ENCODE assay signal across 8 cellular contexts in the genomic region with DNA sequence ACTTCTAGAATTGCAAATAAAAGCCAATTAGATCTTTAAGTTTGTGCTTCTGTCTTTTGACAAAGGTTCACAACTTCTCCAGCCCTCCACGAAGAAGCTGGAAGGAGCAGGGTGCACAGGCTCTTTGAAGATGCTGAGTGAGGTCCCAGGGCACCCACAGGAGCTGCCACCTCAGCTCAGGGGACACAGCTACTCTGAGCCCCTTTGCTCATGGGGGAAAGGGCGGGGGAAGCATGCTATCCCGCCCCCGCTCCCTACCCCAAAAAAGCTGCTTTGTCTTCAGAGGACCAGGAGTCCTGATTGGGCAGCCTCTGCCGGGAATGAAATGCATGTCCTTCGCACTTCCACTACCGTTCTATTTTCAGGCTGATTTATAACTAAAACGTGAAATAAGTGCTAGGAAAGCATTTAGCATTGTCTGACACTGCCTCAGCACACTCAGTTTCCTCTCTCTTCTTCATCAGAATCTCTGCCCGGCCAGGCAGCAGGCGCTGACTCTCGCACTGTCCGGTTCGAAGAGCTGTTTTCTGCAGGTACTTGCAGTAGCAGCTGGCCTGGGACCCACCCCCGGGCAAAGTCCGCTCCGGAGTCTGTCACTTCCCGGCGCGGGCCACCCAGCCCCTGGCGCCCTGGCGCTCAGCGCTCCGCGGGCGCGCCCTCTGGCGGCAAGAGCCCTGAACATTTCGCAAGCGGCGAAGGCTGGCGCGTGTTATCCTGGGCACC. TPM values are rescaled to one million over a fixed set of nuclear protein-coding genes. Genes with fewer than 3 reads are reported as not detected.
DNase-seq lines count a peak whose midpoint lies in the region; ATAC-seq and TF ChIP-seq lines count a peak whose summit lies in the region.

No MANE protein-coding gene starts in this region.

- no peaks in the 10 kb centered on the region for H3K36me3 ChIP-seq in Peyer's patch

- H3K4me3 ChIP-seq in Peyer's patch (peak overlapping the region in 3 of 4 donors; percentile 11 to 31 (median 28)), fibroblast of mammary gland (ENCODE audit: control insufficient read depth, low read depth, low read length) (peak overlapping the region; percentile 25)

- TF ChIP-seq RAD21 in Ishikawa (IDR thresholded peaks at IDR 0.05; ENCODE audit: low read depth), result peak; percentile 74; the same call in 1 of the 2 replicates

- H3K9me3 Mint-ChIP-seq in activated T-helper 1 cell treated with anti-CD3 and anti-CD28 coated beads, Interleukin-12 subunit alpha, Interleukin-12 subunit beta, Interleukin-2, Interleukin-4 antibody, amounts not matched to agents 30 ng/mL and 10 ng/mL and 1 ng/mL, durations not matched to agents 14 hours and 24 hours and 36 hours, result no peaks in the 10 kb centered on the region
- no peaks in the 10 kb centered on the region for H3K9me3 Mint-ChIP-seq in natural killer cell treated with Interleukin-12 subunit alpha and Interleukin-12 subunit beta and Interleukin-15 and Interleukin-18, amount 100 ng/mL, for 72 hours

- no peaks in the 10 kb centered on the region for H3K9me3 ChIP-seq in Peyer's patch

- H3K27ac Mint-ChIP-seq in activated T-helper 1 cell treated with anti-CD3 and anti-CD28 coated beads, Interleukin-12 subunit alpha, Interleukin-12 subunit beta, Interleukin-2, Interleukin-4 antibody, amounts not matched to agents 30 ng/mL and 10 ng/mL and 1 ng/mL, durations not matched to agents 14 hours and 24 hours and 36 hours, result no peak overlapping the region
- no peak overlapping the region for H3K27ac Mint-ChIP-seq in natural killer cell treated with Interleukin-12 subunit alpha and Interleukin-12 subunit beta and Interleukin-15 and Interleukin-18, amount 100 ng/mL, for 72 hours

- TF ChIP-seq CTCF in Peyer's patch (IDR thresholded peaks at IDR 0.05), result peak; percentile 82 to 98 (median 94)
- TF ChIP-seq CTCF in fibroblast of mammary gland (conservative IDR thresholded peaks at IDR 0.05; ENCODE audit: control insufficient read depth, insufficient read depth, low read depth, low read length), result peak; percentile 62

- H3K4me1 ChIP-seq in Peyer's patch, result peaks cover 0 to 27% (median 4%) of the 10 kb centered on the region in 4 donors

- H3K4me1 Mint-ChIP-seq in activated T-helper 1 cell treated with anti-CD3 and anti-CD28 coated beads, Interleukin-12 subunit alpha, Interleukin-12 subunit beta, Interleukin-2, Interleukin-4 antibody, amounts not matched to agents 30 ng/mL and 10 ng/mL and 1 ng/mL, durations not matched to agents 14 hours and 24 hours and 36 hours (ENCODE audit: low read depth), result no peaks in the 10 kb centered on the region
- peaks cover 0 to 3% of the 10 kb centered on the region in 2 donors for H3K4me1 Mint-ChIP-seq in natural killer cell treated with Interleukin-12 subunit alpha and Interleukin-12 subunit beta and Interleukin-15 and Interleukin-18, amount 100 ng/mL, for 72 hours (ENCODE audit: low read depth in 2 of 2)

- peak overlapping the region; percentile 29 for H3K4me3 Mint-ChIP-seq in activated T-helper 1 cell treated with anti-CD3 and anti-CD28 coated beads, Interleukin-12 subunit alpha, Interleukin-12 subunit beta, Interleukin-2, Interleukin-4 antibody, amounts not matched to agents 30 ng/mL and 10 ng/mL and 1 ng/mL, durations not matched to agents 14 hours and 24 hours and 36 hours
- peak overlapping the region; percentile 52 for H3K4me3 Mint-ChIP-seq in natural killer cell treated with Interleukin-12 subunit alpha and Interleukin-12 subunit beta and Interleukin-15 and Interleukin-18, amount 100 ng/mL, for 72 hours

- peak; percentile 51 to 71 for TF ChIP-seq POLR2A in Peyer's patch (IDR thresholded peaks at IDR 0.05)

- peak overlapping the region in 2 of 4 donors; percentile 60 to 74 for H3K27ac ChIP-seq in Peyer's patch

- TF ChIP-seq EP300 in Ishikawa (IDR thresholded peaks at IDR 0.05; ENCODE audit: borderline replicate concordance), result no peak

- no peaks in the 10 kb centered on the region for H3K27me3 ChIP-seq in Peyer's patch

- DNase-seq in DMS53 treated with DMSO at 0.1 percent for 48 hours (lab: John Stamatoyannopoulos, UW; ENCODE audit: unreplicated experiment), result peak; percentile 70
- DNase-seq in Peyer's patch, result peak; percentile 71 to 99 (median 96)
- DNase-seq in activated T-helper 1 cell treated with anti-CD3 and anti-CD28 coated beads, Interleukin-12 subunit alpha, Interleukin-12 subunit beta, Interleukin-2, Interleukin-4 antibody, amounts not matched to agents 30 ng/mL and 10 ng/mL and 1 ng/mL, durations not matched to agents 14 hours and 24 hours and 36 hours (ENCODE audit: low spot score), result peak; percentile 76
- DNase-seq in fibroblast of mammary gland (ENCODE audit: low read depth), result peak; percentile 54
- peak; percentile 84 for DNase-seq in natural killer cell treated with Interleukin-12 subunit alpha and Interleukin-12 subunit beta and Interleukin-15 and Interleukin-18, amount 100 ng/mL, for 72 hours (ENCODE audit: low spot score)
- DNase-seq in stimulated activated naive CD4-positive, alpha-beta T cell treated with Interleukin-2 at 50 U/mL for 16 hours (lab: John Stamatoyannopoulos, UW), result peak; percentile 64

- H3K36me3 Mint-ChIP-seq in activated T-helper 1 cell treated with anti-CD3 and anti-CD28 coated beads, Interleukin-12 subunit alpha, Interleukin-12 subunit beta, Interleukin-2, Interleukin-4 antibody, amounts not matched to agents 30 ng/mL and 10 ng/mL and 1 ng/mL, durations not matched to agents 14 hours and 24 hours and 36 hours (ENCODE audit: low read depth), result no peaks in the 10 kb centered on the region
- no peaks in the 10 kb centered on the region for H3K36me3 Mint-ChIP-seq in natural killer cell treated with Interleukin-12 subunit alpha and Interleukin-12 subunit beta and Interleukin-15 and Interleukin-18, amount 100 ng/mL, for 72 hours

- intact Hi-C loops in activated T-helper 1 cell treated with anti-CD3 and anti-CD28 coated beads, Interleukin-12 subunit alpha, Interleukin-12 subunit beta, Interleukin-2, Interleukin-4 antibody, amounts not matched to agents 30 ng/mL and 10 ng/mL and 1 ng/mL, durations not matched to agents 14 hours and 24 hours and 36 hours (cut with micrococcal nuclease), result loop anchor here (2.0 to 10.0 kb wide), 3 partner anchors 225 to 545 kb away; no protein-coding TSS in a partner anchor

- H3K27me3 Mint-ChIP-seq in activated T-helper 1 cell treated with anti-CD3 and anti-CD28 coated beads, Interleukin-12 subunit alpha, Interleukin-12 subunit beta, Interleukin-2, Interleukin-4 antibody, amounts not matched to agents 30 ng/mL and 10 ng/mL and 1 ng/mL, durations not matched to agents 14 hours and 24 hours and 36 hours (ENCODE audit: insufficient read depth), result peaks cover 7% of the 10 kb centered on the region
- peaks cover 5 to 7% of the 10 kb centered on the region in 2 donors for H3K27me3 Mint-ChIP-seq in natural killer cell treated with Interleukin-12 subunit alpha and Interleukin-12 subunit beta and Interleukin-15 and Interleukin-18, amount 100 ng/mL, for 72 hours

- ATAC-seq in GM21619 (IDR thresholded peaks at IDR 0.05; ENCODE audit: unreplicated experiment), result peak; percentile 98
- peak; percentile 94 to 96 for ATAC-seq in natural killer cell treated with Interleukin-12 subunit alpha and Interleukin-12 subunit beta and Interleukin-15 and Interleukin-18, amount 100 ng/mL, for 72 hours

TF ChIP-seq in Ishikawa, 13 proteins besides CTCF, POLR2A, EP300 and RAD21 (continues in another document):
- TF ChIP-seq EGR1 (IDR thresholded peaks at IDR 0.05) (no peak), ZBTB7A (IDR thresholded peaks at IDR 0.05; ENCODE audit: low read depth) (no peak), TCF12 (IDR thresholded peaks at IDR 0.05; ENCODE audit: low read depth) (peak; percentile 37; the same call in 1 of the 2 replicates), NFIC (IDR thresholded peaks at IDR 0.05) (0 out of 2 replicates have a peak, but pooled peaks have one; percentile 19), FOXM1 (IDR thresholded peaks at IDR 0.05; ENCODE audit: borderline replicate concordance, low read depth) (no peak), CEBPB (IDR thresholded peaks at IDR 0.05) (peak; percentile 92), TEAD4 (IDR thresholded peaks at IDR 0.05) (0 out of 2 replicates have a peak, but pooled peaks have one; percentile 15), CREB1 (IDR thresholded peaks at IDR 0.05; ENCODE audit: low read depth) (no peak)
- TF ChIP-seq, protein P1, sequence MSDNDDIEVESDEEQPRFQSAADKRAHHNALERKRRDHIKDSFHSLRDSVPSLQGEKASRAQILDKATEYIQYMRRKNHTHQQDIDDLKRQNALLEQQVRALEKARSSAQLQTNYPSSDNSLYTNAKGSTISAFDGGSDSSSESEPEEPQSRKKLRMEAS (IDR thresholded peaks at IDR 0.05), result peak; percentile 83
- TF ChIP-seq, protein P2, sequence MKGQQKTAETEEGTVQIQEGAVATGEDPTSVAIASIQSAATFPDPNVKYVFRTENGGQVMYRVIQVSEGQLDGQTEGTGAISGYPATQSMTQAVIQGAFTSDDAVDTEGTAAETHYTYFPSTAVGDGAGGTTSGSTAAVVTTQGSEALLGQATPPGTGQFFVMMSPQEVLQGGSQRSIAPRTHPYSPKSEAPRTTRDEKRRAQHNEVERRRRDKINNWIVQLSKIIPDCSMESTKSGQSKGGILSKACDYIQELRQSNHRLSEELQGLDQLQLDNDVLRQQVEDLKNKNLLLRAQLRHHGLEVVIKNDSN (IDR thresholded peaks at IDR 0.05), result no peak; the same call in 1 of the 2 replicates

RNA-seq across cellular contexts. Expression of gene KLHL25, which starts 45.5 kb away (rescaled TPM):
- 10 to 100 TPM in 3 of 4 donors, 1 to 10 TPM in 1; 9.9 to 23.6 (median 17.2) TPM for total RNA-seq in Peyer's patch
- total RNA-seq in activated T-helper 1 cell treated with anti-CD3 and anti-CD28 coated beads, Interleukin-12 subunit alpha, Interleukin-12 subunit beta, Interleukin-2, Interleukin-4 antibody, amounts not matched to agents 30 ng/mL and 10 ng/mL and 1 ng/mL, durations not matched to agents 14 hours and 24 hours and 36 hours, result 10.7 and 11.0 TPM in 2 replicates
- total RNA-seq in natural killer cell treated with Interleukin-12 subunit alpha and Interleukin-12 subunit beta and Interleukin-15 and Interleukin-18, amount 100 ng/mL, for 72 hours, result 1 to 10 TPM; 4.7 to 8.5 TPM
